ENCODE assay signal across 8 cellular contexts in genomic region chr7:44045226-44046014, GRCh38. TPM values are rescaled to one million over a fixed set of nuclear protein-coding genes. Genes with fewer than 3 reads are reported as not detected.
DNase-seq lines count a peak whose midpoint lies in the region; ATAC-seq and TF ChIP-seq lines count a peak whose summit lies in the region.

No MANE protein-coding gene starts in this region.

- 27 to 28% methylated on average over 15 of the region's 15 CpGs for WGBS in thyroid gland, 2 donors

- peaks cover 58% of the 10 kb centered on the region for H3K4me1 Mint-ChIP-seq in CD8-positive, alpha-beta T cell (ENCODE audit: low read depth)

- ATAC-seq in CD8-positive, alpha-beta T cell, result peak; percentile 28
- peak; percentile 6 for ATAC-seq in HG03521 (IDR thresholded peaks at IDR 0.05; ENCODE audit: unreplicated experiment)

- H3K36me3 Mint-ChIP-seq in CD8-positive, alpha-beta T cell, result peaks cover 43% of the 10 kb centered on the region

- POLR2A ChIA-PET in CD8-positive, alpha-beta T cell (lab: Charles Lee), result interaction anchor here (0.6 to 2.0 kb wide), 7 partner anchors 17 to 445 kb away, joined by 3 to 11 read pairs (median 4); partner anchors contain the start of genes NUDCD3 and PGAM2

- TF ChIP-seq POLR2A in thyroid gland (IDR thresholded peaks at IDR 0.05), result no peak

- peaks cover 6% of the 10 kb centered on the region for H3K36me3 ChIP-seq in CD8-positive, alpha-beta T cell (ENCODE audit: insufficient read depth, low read length)
- H3K36me3 ChIP-seq in adipocyte (ENCODE audit: control insufficient read depth, insufficient read depth, low read length, severe bottlenecking), result peaks cover 17% of the 10 kb centered on the region
- H3K36me3 ChIP-seq in kidney epithelial cell (ENCODE audit: control insufficient read depth, insufficient read depth, low read length), result peaks cover 2% of the 10 kb centered on the region
- H3K36me3 ChIP-seq in thyroid gland, result peaks cover 8 to 10% of the 10 kb centered on the region in 2 donors

- no peaks in the 10 kb centered on the region for H3K9me3 Mint-ChIP-seq in CD8-positive, alpha-beta T cell

- H3K9me3 ChIP-seq in CD8-positive, alpha-beta T cell (ENCODE audit: low read length), result no peaks in the 10 kb centered on the region
- H3K9me3 ChIP-seq in adipocyte (ENCODE audit: control insufficient read depth, low read length) (no peaks in the 10 kb centered on the region), thyroid gland (no peaks in the 10 kb centered on the region)

- H3K4me3 Mint-ChIP-seq in CD8-positive, alpha-beta T cell, result peak overlapping the region; percentile 91

- peak overlapping the region; percentile 94 for H3K9ac ChIP-seq in adipocyte (ENCODE audit: low read length)

- no peak for TF ChIP-seq CTCF in CD8-positive, alpha-beta T cell (IDR thresholded peaks at IDR 0.05)
- TF ChIP-seq CTCF in kidney epithelial cell (IDR thresholded peaks at IDR 0.05; ENCODE audit: insufficient read depth, low read length, poor library complexity, severe bottlenecking) (no peak), thyroid gland (IDR thresholded peaks at IDR 0.05) (no peak)

- CTCF ChIA-PET in CD8-positive, alpha-beta T cell (lab: Charles Lee), result no interaction called here

- intact Hi-C loops in CD8-positive, alpha-beta T cell (cut with DNase I, micrococcal nuclease), result loop anchor here (2.0 to 10.0 kb wide), 3 partner anchors 77 to 1111 kb away; partner anchors contain the start of genes MRPL32 (in 1 of the 2), POLD2 (in 1 of the 2), PSMA2 (in 1 of the 2) and TBRG4 (in 1 of the 2)
- intact Hi-C loops in thyroid gland (cut with DNase I), result no loop called here

- peaks cover 58% of the 10 kb centered on the region for H3K4me1 ChIP-seq in CD8-positive, alpha-beta T cell (ENCODE audit: insufficient read depth, low read length)
- H3K4me1 ChIP-seq in adipocyte (ENCODE audit: control insufficient read depth, insufficient read depth, low read length) (peaks cover 22% of the 10 kb centered on the region), thyroid gland (peaks cover 18 to 28% of the 10 kb centered on the region in 2 donors)

- H3K4me3 ChIP-seq in CD8-positive, alpha-beta T cell (ENCODE audit: low read depth, low read length), result peak overlapping the region; percentile 78
- H3K4me3 ChIP-seq in adipocyte (ENCODE audit: low read length), result peak overlapping the region; percentile 90
- peak overlapping the region; percentile 88 for H3K4me3 ChIP-seq in kidney epithelial cell (ENCODE audit: low read depth, low read length)
- H3K4me3 ChIP-seq in thyroid gland (replicated peaks in 1 of 3), result peak overlapping the region; percentile 89 to 99 (median 91)

- H3K27ac Mint-ChIP-seq in CD8-positive, alpha-beta T cell, result peak overlapping the region; percentile 97

- no peaks in the 10 kb centered on the region for H3K27me3 Mint-ChIP-seq in CD8-positive, alpha-beta T cell (ENCODE audit: low read depth)

- DNase-seq in CD8-positive, alpha-beta T cell, result no peak
- DNase-seq in adipocyte (ENCODE audit: low read depth) (peak; percentile 74), kidney epithelial cell (ENCODE audit: low read depth) (no peak), thyroid gland (no peak), NCI-H510A (lab: John Stamatoyannopoulos, UW) (no peak), NCI-H1436 treated with DMSO at 0.1 percent for 48 hours (lab: John Stamatoyannopoulos, UW) (no peak), pons (ENCODE audit: low spot score) (no peak)

- H3K27ac ChIP-seq in CD8-positive, alpha-beta T cell (ENCODE audit: low read depth, low read length), result peak overlapping the region; percentile 73
- H3K27ac ChIP-seq in thyroid gland, result peak overlapping the region; percentile 44 to 65 (median 52)

- H3K27me3 ChIP-seq in CD8-positive, alpha-beta T cell (ENCODE audit: insufficient read depth, low read length), result no peaks in the 10 kb centered on the region
- H3K27me3 ChIP-seq in adipocyte (replicated peaks; ENCODE audit: control insufficient read depth, insufficient read depth, low read length), result no peaks in the 10 kb centered on the region
- H3K27me3 ChIP-seq in kidney epithelial cell (ENCODE audit: control insufficient read depth, insufficient read depth, low read length), result no peaks in the 10 kb centered on the region
- no peaks in the 10 kb centered on the region for H3K27me3 ChIP-seq in thyroid gland

RNA-seq across cellular contexts. Expression of gene DBNL, which starts 0.9 kb away (rescaled TPM):
- 10 to 100 TPM; 82.1 to 84.8 TPM for total RNA-seq in CD8-positive, alpha-beta T cell
- total RNA-seq in kidney epithelial cell (120 and 121 TPM in 2 replicates), thyroid gland (100 to 1,000 TPM; 108 to 165 (median 138) TPM)

RNA-seq across cellular contexts. Expression of gene PGAM2, which starts 19.9 kb away (rescaled TPM):
- total RNA-seq in CD8-positive, alpha-beta T cell, result 1 to 10 TPM; 1.1 to 1.5 TPM
- total RNA-seq in kidney epithelial cell (not detected in 2 replicates), thyroid gland (10 to 100 TPM in 2 of 4 donors, 1 to 10 TPM in 2; 2.2 to 28.0 (median 9.1) TPM)

RNA-seq across cellular contexts. Expression of gene POLM, which starts 36.9 kb away (rescaled TPM):
- total RNA-seq in CD8-positive, alpha-beta T cell, result 10 to 100 TPM; 35.7 to 42.0 TPM
- 19.8 and 22.1 TPM in 2 replicates for total RNA-seq in kidney epithelial cell
- total RNA-seq in thyroid gland, result 10 to 100 TPM; 51.1 to 85.0 (median 58.2) TPM

RNA-seq across cellular contexts. Expression of gene SPDYE1, which starts 47.7 kb away (rescaled TPM):
- total RNA-seq in CD8-positive, alpha-beta T cell, result not detected
- total RNA-seq in kidney epithelial cell (not detected in 2 replicates), thyroid gland (not detected)

RNA-seq across cellular contexts. Expression of gene AEBP1, which starts 58.7 kb away (rescaled TPM):
- total RNA-seq in CD8-positive, alpha-beta T cell, result 10 to 100 TPM; 15.9 to 22.6 TPM
- total RNA-seq in kidney epithelial cell (81.1 and 82.8 TPM in 2 replicates), thyroid gland (100 to 1,000 TPM in 1 of 4 donors, 10 to 100 TPM in 3; 38.9 to 151 (median 57.6) TPM)
